15 cellular contexts compared by ENCODE assay signal in the genomic region with DNA sequence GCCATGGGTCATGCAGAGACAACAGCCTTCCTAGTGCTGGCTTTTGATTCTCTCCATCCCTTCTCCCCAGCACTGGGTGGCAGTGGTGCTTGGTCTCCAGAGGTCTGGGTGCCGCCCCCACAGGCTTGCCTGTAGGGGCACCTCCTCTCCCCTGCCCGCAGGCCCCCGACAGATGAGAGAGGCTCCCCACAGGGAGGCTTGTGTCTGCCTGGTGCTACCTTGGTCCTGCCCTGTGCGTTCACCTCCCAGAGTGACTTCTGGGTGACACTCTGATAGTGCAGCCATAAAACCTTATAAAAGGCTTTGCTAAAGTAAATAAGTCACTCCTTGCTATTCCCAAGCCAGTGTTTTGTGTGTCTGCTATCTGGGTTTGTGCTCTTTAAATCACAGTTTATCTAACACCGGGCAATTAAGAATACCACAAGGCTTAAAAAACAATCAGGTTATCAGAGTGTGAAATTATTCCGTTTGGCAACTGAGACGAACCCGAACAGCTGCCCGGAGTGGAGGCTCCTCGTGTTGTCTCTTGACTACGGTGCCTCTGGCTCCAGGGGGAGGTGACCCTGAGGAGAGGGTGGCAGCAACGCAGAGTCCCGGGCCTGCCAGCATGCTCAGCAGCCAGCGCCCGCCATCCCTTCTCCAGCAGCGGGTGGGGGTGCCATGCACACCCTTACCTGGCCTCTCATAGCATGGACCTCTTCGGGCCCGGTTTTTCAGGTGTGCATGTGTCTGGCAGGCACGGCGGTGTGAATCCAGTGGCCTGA. TPM values are rescaled to one million over a fixed set of nuclear protein-coding genes. Genes with fewer than 3 reads are reported as not detected.
"Had no signal": no experiment of that assay in that cellular context is flagged by ENCODE, and none has a peak within 500 bp of the region (broad histone marks: within the 10 kb centered on the region; RNA-seq: fewer than 3 reads in every experiment).

No MANE protein-coding gene starts in this region.

- H3K4me3 ChIP-seq: SJSA1, smooth muscle cell had no signal

- H3K27ac ChIP-seq: SJSA1, WERI-Rb-1 had no signal

- FAIRE-seq: bronchial epithelial cell, kidney had no signal

- H3K27me3 Mint-ChIP-seq: activated naive CD8-positive, alpha-beta T cell treated with anti-CD3 and anti-CD28 coated beads, Interleukin-2, amount 10 ng/mL, durations not matched to agents 7 days and 5 days; stimulated activated naive B cell treated with anti-CD40 and anti-IgM and Interleukin-4, amounts not matched to agents 10 μg/mL and 1 μg/mL and 100 μg/mL, for 72 hours had no signal

- H3K27me3 ChIP-seq: SJSA1 had no signal

- H3K4me1 ChIP-seq: SJSA1 had no signal

- H3K4me3 Mint-ChIP-seq: activated naive CD8-positive, alpha-beta T cell treated with anti-CD3 and anti-CD28 coated beads, Interleukin-2, amount 10 ng/mL, durations not matched to agents 7 days and 5 days; stimulated activated naive B cell treated with anti-CD40 and anti-IgM and Interleukin-4, amounts not matched to agents 10 μg/mL and 1 μg/mL and 100 μg/mL, for 72 hours had no signal

- H3K4me2 ChIP-seq: smooth muscle cell had no signal

- H3K9me3 ChIP-seq: SJSA1 had no signal

- DNase-seq: activated CD4-positive, alpha-beta T cell treated with anti-CD3 and anti-CD28 coated beads for 48 hours; activated gamma-delta T cell; activated naive CD8-positive, alpha-beta T cell treated with anti-CD3 and anti-CD28 coated beads, Interleukin-2, amount 10 ng/mL, durations not matched to agents 7 days and 5 days; activated T-cell treated with anti-CD3 and anti-CD28 coated beads, Interleukin-2, amount 50 U/mL, for 1 hour; foreskin melanocyte; kidney; left ventricle myocardium superior; stimulated activated naive B cell treated with anti-CD40 and anti-IgM and Interleukin-4, amounts not matched to agents 10 μg/mL and 1 μg/mL and 100 μg/mL, for 72 hours; T1000; trophoblast cell; WERI-Rb-1 had no signal

- H3K9me3 Mint-ChIP-seq: activated naive CD8-positive, alpha-beta T cell treated with anti-CD3 and anti-CD28 coated beads, Interleukin-2, amount 10 ng/mL, durations not matched to agents 7 days and 5 days; stimulated activated naive B cell treated with anti-CD40 and anti-IgM and Interleukin-4, amounts not matched to agents 10 μg/mL and 1 μg/mL and 100 μg/mL, for 72 hours had no signal

- ATAC-seq: left ventricle myocardium superior; stimulated activated naive B cell treated with anti-CD40 and anti-IgM and Interleukin-4, amounts not matched to agents 10 μg/mL and 1 μg/mL and 100 μg/mL, for 72 hours had no signal

RNA-seq across cellular contexts. Expression of a gene that starts 18.9 kb away (rescaled TPM):
- total RNA-seq: bronchial epithelial cell, myocyte had no signal
